In the genomic region with DNA sequence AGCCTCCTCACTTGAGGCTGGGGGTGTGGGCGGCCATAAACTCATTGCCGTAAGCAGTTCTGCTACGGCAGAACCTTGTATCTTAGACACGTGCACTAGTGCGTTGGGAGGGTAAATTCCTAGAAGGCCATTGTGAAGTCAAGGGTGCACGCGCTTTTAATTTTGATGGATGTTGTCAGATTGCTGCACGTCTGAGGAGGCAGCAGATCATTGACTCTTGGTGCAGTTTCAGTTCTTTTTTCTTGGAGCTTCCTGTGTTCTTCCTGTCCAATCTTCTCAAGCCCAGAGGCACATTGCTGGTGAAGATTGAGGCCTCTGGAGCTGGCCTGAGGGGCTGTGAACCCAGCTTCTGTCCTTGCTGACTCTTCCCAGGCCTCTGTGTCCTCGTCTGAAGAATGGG, we compare ENCODE assay signal across 11 cellular contexts. TPM values are rescaled to one million over a fixed set of nuclear protein-coding genes. Genes with fewer than 3 reads are reported as not detected.
"Had no signal": no experiment of that assay in that cellular context is flagged by ENCODE, and none has a peak within 500 bp of the region (broad histone marks: within the 10 kb centered on the region; RNA-seq: fewer than 3 reads in every experiment).

No MANE protein-coding gene starts in this region.

RNA-seq across cellular contexts. Expression of gene EDN3, which starts 58.4 kb away (rescaled TPM):
- total RNA-seq: left lung, mononuclear cell, omental fat pad, pulmonary artery endothelial cell, renal cortical epithelial cell, right atrium auricular region, right lobe of liver, smooth muscle cell had no signal
- polyA plus RNA-seq: immature natural killer cell, liver, mammary epithelial cell, smooth muscle cell had no signal
